Comparison of ENCODE assay signal across 26 cellular contexts in the genomic region with DNA sequence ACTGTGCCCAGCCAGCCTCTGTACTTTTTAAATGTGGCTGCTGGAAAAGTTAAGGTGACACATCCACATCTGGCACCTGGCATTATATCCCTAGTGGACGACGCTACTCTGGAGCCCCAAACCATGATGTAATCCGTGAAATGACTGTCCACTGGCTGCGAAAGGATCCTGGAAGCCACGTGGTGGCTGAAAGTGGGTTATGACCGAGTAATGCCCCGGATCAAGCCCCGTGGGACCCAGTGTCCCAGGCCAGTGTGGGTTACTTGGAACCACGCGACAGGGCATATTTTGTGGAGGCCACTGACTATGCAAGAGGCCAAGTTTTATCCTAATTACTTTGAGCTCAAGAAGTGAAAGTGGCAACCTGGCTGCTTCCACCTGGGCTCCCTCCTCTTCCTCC.
"Had no signal": no experiment of that assay in that cellular context is flagged by ENCODE, and none has a peak within 500 bp of the region (broad histone marks: within the 10 kb centered on the region; RNA-seq: fewer than 3 reads in every experiment).

No MANE protein-coding gene starts in this region.

- H3K36me3 Mint-ChIP-seq: activated naive CD8-positive, alpha-beta T cell treated with anti-CD3 and anti-CD28 coated beads for 36 hours; memory B cell; naive thymus-derived CD4-positive, alpha-beta T cell had no signal

- ATAC-seq: esophagus mucosa; naive thymus-derived CD4-positive, alpha-beta T cell; sciatic nerve; stimulated activated naive CD8-positive, alpha-beta T cell treated with anti-CD3 and anti-CD28 coated beads, Interleukin-15, Interleukin-2, amounts not matched to agents 100 U/mL and 50 U/mL, for 24 hours; upper lobe of right lung had no signal

- FAIRE-seq: kidney had no signal

- H3K27ac Mint-ChIP-seq: activated naive CD8-positive, alpha-beta T cell treated with anti-CD3 and anti-CD28 coated beads for 36 hours; memory B cell; naive thymus-derived CD4-positive, alpha-beta T cell; T-helper 2 cell treated with Interferon-gamma antibody and Interleukin-4, amounts not matched to agents 5 μg/mL and 100 μg/mL, for 36 hours had no signal

- H2AFZ ChIP-seq: hepatocyte had no signal

- H3K4me3 ChIP-seq: adrenal gland, ascending aorta, hepatocyte, skin epidermis, thyroid gland, upper lobe of right lung had no signal

- DNase-seq: activated CD4-positive, alpha-beta T cell treated with anti-CD3 and anti-CD28 coated beads for 4 hours; activated CD4-positive, alpha-beta T cell treated with anti-CD3 and anti-CD28 coated beads, Interleukin-2, amount 50 U/mL, for 4 hours; activated effector memory CD4-positive, alpha-beta T cell treated with Interleukin-2 at 50 U/mL for 16 hours; activated naive CD4-positive, alpha-beta T cell treated with Interleukin-2 at 50 U/mL for 16 hours; activated naive CD8-positive, alpha-beta T cell treated with anti-CD3 and anti-CD28 coated beads for 36 hours; activated T-cell treated with anti-CD3 and anti-CD28 coated beads for 4 hours; adrenal gland; brain microvascular endothelial cell; endodermal cell; foreskin melanocyte; kidney; naive thymus-derived CD4-positive, alpha-beta T cell; stimulated activated CD4-positive, alpha-beta T cell treated with anti-CD3 and anti-CD28 coated beads, Interleukin-12 subunit alpha, Interleukin-12 subunit beta, amount 100 ng/mL, for 4 hours; stimulated activated CD4-positive, alpha-beta T cell treated with anti-CD3 and anti-CD28 coated beads, Interleukin-4, amount 100 ng/mL, for 1 hour; stimulated activated naive CD8-positive, alpha-beta T cell treated with anti-CD3 and anti-CD28 coated beads, Interleukin-15, Interleukin-2, amounts not matched to agents 100 U/mL and 50 U/mL, for 24 hours; T-helper 1 cell; thyroid gland; upper lobe of right lung had no signal

- H3K4me1 ChIP-seq: adrenal gland, ascending aorta, upper lobe of right lung had no signal

- H3K9me3 ChIP-seq: adrenal gland, ascending aorta, thyroid gland, upper lobe of right lung had no signal

- H3K27me3 ChIP-seq: adrenal gland, ascending aorta, brain microvascular endothelial cell, hepatocyte, thyroid gland, upper lobe of right lung had no signal

- H3K27ac ChIP-seq: adrenal gland, ascending aorta, brain microvascular endothelial cell, hepatocyte, skin epidermis, thyroid gland, upper lobe of right lung, VCaP had no signal

- H3K9me3 Mint-ChIP-seq: activated naive CD8-positive, alpha-beta T cell treated with anti-CD3 and anti-CD28 coated beads for 36 hours; endodermal cell; memory B cell; naive thymus-derived CD4-positive, alpha-beta T cell; T-helper 2 cell treated with Interferon-gamma antibody and Interleukin-4, amounts not matched to agents 5 μg/mL and 100 μg/mL, for 36 hours had no signal

- H3K79me2 ChIP-seq: hepatocyte had no signal

- H3K36me3 ChIP-seq: adrenal gland, ascending aorta, brain microvascular endothelial cell, thyroid gland, upper lobe of right lung had no signal

- H3K4me2 ChIP-seq: hepatocyte had no signal
